Comparison of ENCODE assay signal across 11 cellular contexts in the genomic region with DNA sequence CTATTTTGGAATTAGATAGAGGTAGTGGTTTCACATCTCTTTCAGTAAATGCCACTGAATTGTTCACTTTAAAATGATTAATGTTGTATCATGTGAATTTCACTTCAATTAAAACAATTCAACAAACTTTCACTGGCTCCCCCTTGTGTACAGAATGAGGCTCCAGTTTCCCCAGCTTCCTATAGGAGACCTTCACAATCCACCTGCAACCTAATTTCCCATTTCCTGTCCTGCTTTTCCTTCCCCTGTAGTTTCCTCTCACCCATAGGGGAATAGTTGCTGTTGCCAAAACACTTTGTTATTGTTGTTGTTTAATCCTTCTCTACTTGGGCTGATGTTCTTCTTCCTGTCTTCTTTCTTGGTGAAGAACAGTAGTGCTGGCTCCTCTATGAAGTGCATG. TPM values are rescaled to one million over a fixed set of nuclear protein-coding genes. Genes with fewer than 3 reads are reported as not detected.
DNase-seq lines count a peak whose midpoint lies in the region; TF ChIP-seq lines count a peak whose summit lies in the region.
"Had no signal": no experiment of that assay in that cellular context is flagged by ENCODE, and none has a peak within 500 bp of the region (broad histone marks: within the 10 kb centered on the region; RNA-seq: fewer than 3 reads in every experiment).

No MANE protein-coding gene starts in this region.

- no peak overlapping the region for H2BK12ac ChIP-seq in neuronal stem cell (ENCODE audit: low read length)

- no peak overlapping the region for H2AK5ac ChIP-seq in neuronal stem cell (ENCODE audit: low read depth, low read length)

- TF ChIP-seq POLR2A in prostate gland (IDR thresholded peaks at IDR 0.05) = no peak
- TF ChIP-seq POLR2A in sigmoid colon (IDR thresholded peaks at IDR 0.05) = no peak

- H3K4ac ChIP-seq in neuronal stem cell (ENCODE audit: low read length) = no peak overlapping the region

- H3K4me3 Mint-ChIP-seq in nephron progenitor cell = no peak overlapping the region

- no peak overlapping the region for H3K14ac ChIP-seq in neuronal stem cell (ENCODE audit: low read length)

- H3K4me1 ChIP-seq in neuronal stem cell (ENCODE audit: control insufficient read depth in 2 of 2, insufficient read depth in 1 of 2, low read depth in 1 of 2, low read length in 2 of 2) (peaks cover 0 to 1% of the 10 kb centered on the region in 2 donors), HAP-1 (no peaks in the 10 kb centered on the region), prostate gland (replicated peaks) (no peaks in the 10 kb centered on the region), sigmoid colon (no peaks in the 10 kb centered on the region)
- H3K4me1 ChIP-seq: thyroid gland had no signal

- TF ChIP-seq CTCF in LNCaP clone FGC (IDR thresholded peaks at IDR 0.05; ENCODE audit: control insufficient read depth, extremely low read depth, insufficient read depth) (peak; percentile 60), dorsolateral prefrontal cortex (IDR thresholded peaks at IDR 0.05 in 54 of 56, conservative IDR thresholded peaks at IDR 0.05 in 2 of 56; ENCODE audit: low read depth in 1 of 56, partially characterized antibody in 56 of 56) (peak in 50 of 56 donors; percentile 3 to 67 (median 42)), prostate gland (IDR thresholded peaks at IDR 0.05) (peak in 2 of 4 experiments; percentile 6 to 10), nephron progenitor cell (IDR thresholded peaks at IDR 0.05) (no peak), sigmoid colon (IDR thresholded peaks at IDR 0.05) (peak in 1 of 4 experiments; percentile 36)

- H3K27me3 ChIP-seq in dorsolateral prefrontal cortex = no peaks in the 10 kb centered on the region
- no peaks in the 10 kb centered on the region for H3K27me3 ChIP-seq in neuronal stem cell (ENCODE audit: control insufficient read depth in 3 of 3, insufficient read depth in 3 of 3, low read depth in 1 of 3, low read length in 3 of 3)
- H3K27me3 ChIP-seq in HAP-1 (ENCODE audit: low read depth) = no peaks in the 10 kb centered on the region
- no peaks in the 10 kb centered on the region for H3K27me3 ChIP-seq in prostate gland (replicated peaks; ENCODE audit: insufficient read depth)
- no peaks in the 10 kb centered on the region for H3K27me3 ChIP-seq in sigmoid colon
- H3K27me3 ChIP-seq: thyroid gland had no signal

- peaks cover 39% of the 10 kb centered on the region for H3K9me3 Mint-ChIP-seq in nephron progenitor cell

- H3K27me3 Mint-ChIP-seq in nephron progenitor cell (ENCODE audit: low read depth, poor library complexity) = no peaks in the 10 kb centered on the region

- in situ Hi-C loops in HAP-1 (cut with MboI; ENCODE audit: low sequenced_read_pairs) = no loop called here

- no peak overlapping the region for H3K9ac ChIP-seq in neuronal stem cell (ENCODE audit: low read depth, low read length, poor library complexity)

- H2BK120ac ChIP-seq in neuronal stem cell (ENCODE audit: low read depth, low read length) = no peak overlapping the region

- H3K27ac ChIP-seq in dorsolateral prefrontal cortex (peak overlapping the region in 1 of 59 donors; percentile 28), neuronal stem cell (replicated peaks; ENCODE audit: low read length) (no peak overlapping the region), prostate gland (no peak overlapping the region), sigmoid colon (no peak overlapping the region)
- H3K27ac ChIP-seq: thyroid gland had no signal

- no peak for TF ChIP-seq EP300 in sigmoid colon (IDR thresholded peaks at IDR 0.05)

- no peak overlapping the region for H3K4me2 ChIP-seq in neuronal stem cell (ENCODE audit: insufficient read depth, low read length, poor library complexity, severe bottlenecking)

- intact Hi-C loops in dorsolateral prefrontal cortex (cut with DNase I) (no loop called here), prostate gland (cut with DNase I) (no loop called here), sigmoid colon (cut with DNase I) (no loop called here)

- H3K4me3 ChIP-seq in LNCaP clone FGC (ENCODE audit: low read depth, low read length) (no peak overlapping the region), dorsolateral prefrontal cortex (no peak overlapping the region), neuronal stem cell (ENCODE audit: low read length in 2 of 2) (peak overlapping the region in 1 of 2 donors; percentile 5), HAP-1 (no peak overlapping the region), prostate gland (no peak overlapping the region), sigmoid colon (no peak overlapping the region)
- H3K4me3 ChIP-seq: thyroid gland had no signal

- no peak overlapping the region for H3K23ac ChIP-seq in neuronal stem cell (ENCODE audit: low read depth, low read length, poor library complexity)

- H3K79me1 ChIP-seq in neuronal stem cell (ENCODE audit: low read depth, low read length) = no peaks in the 10 kb centered on the region

- no peak overlapping the region for H4K91ac ChIP-seq in neuronal stem cell (ENCODE audit: low read depth, low read length, poor library complexity)

- H3K36me3 Mint-ChIP-seq in nephron progenitor cell (ENCODE audit: low read depth) = peaks cover 23% of the 10 kb centered on the region

- DNase-seq in DMS53 (lab: John Stamatoyannopoulos, UW) (peak; percentile 22), LNCaP clone FGC (ENCODE audit: low read depth) (no peak), dorsolateral prefrontal cortex (no peak), neuronal stem cell (ENCODE audit: low spot score) (no peak), HAP-1 (ENCODE audit: low spot score in 2 of 2) (no peak), prostate gland (ENCODE audit: low spot score) (no peak), nephron progenitor cell (no peak), sigmoid colon (no peak)
- DNase-seq: NCI-H1694, T-helper 1 cell had no signal

- H4K8ac ChIP-seq in neuronal stem cell (ENCODE audit: low read depth, low read length) = no peak overlapping the region

- peak overlapping the region; percentile 83 for H3K18ac ChIP-seq in neuronal stem cell (ENCODE audit: low read length)

- H3K9me3 ChIP-seq in neuronal stem cell (replicated peaks in 1 of 2; ENCODE audit: control insufficient read depth in 2 of 2, insufficient read depth in 1 of 2, low read depth in 1 of 2, low read length in 2 of 2) (peaks cover 5 to 45% of the 10 kb centered on the region in 2 donors), HAP-1 (no peaks in the 10 kb centered on the region; the same call in 1 of the 2 replicates), prostate gland (no peaks in the 10 kb centered on the region), sigmoid colon (no peaks in the 10 kb centered on the region)
- H3K9me3 ChIP-seq: thyroid gland had no signal

- no peak overlapping the region for H2AFZ ChIP-seq in neuronal stem cell (ENCODE audit: low read length)

- H3K4me1 Mint-ChIP-seq in nephron progenitor cell = no peaks in the 10 kb centered on the region

- no peak overlapping the region for H2BK5ac ChIP-seq in neuronal stem cell (ENCODE audit: low read length)

- H3K36me3 ChIP-seq in neuronal stem cell (replicated peaks in 1 of 2; ENCODE audit: control insufficient read depth in 2 of 2, insufficient read depth in 2 of 2, low read length in 2 of 2) (peaks cover 0 to 24% of the 10 kb centered on the region in 2 donors), HAP-1 (replicated peaks) (no peaks in the 10 kb centered on the region), prostate gland (no peaks in the 10 kb centered on the region), sigmoid colon (no peaks in the 10 kb centered on the region)
- H3K36me3 ChIP-seq: thyroid gland had no signal

- no peak overlapping the region for H3K27ac Mint-ChIP-seq in nephron progenitor cell

- H2BK15ac ChIP-seq in neuronal stem cell (ENCODE audit: low read length) = peak overlapping the region; percentile 77

RNA-seq across cellular contexts. Expression of a gene that starts 59.8 kb away (rescaled TPM):
- 100 to 1,000 TPM in 2 of 120 experiments, 10 to 100 TPM in 118; 39.6 to 118 (median 65.9) TPM for total RNA-seq in dorsolateral prefrontal cortex
- 1.8 TPM for polyA plus RNA-seq in neuronal stem cell (2013, experiment 1 of 2)
- 1.8 TPM for polyA plus RNA-seq in neuronal stem cell (2013, experiment 2 of 2)
- total RNA-seq in prostate gland = 1 to 10 TPM; 1.1 to 1.8 TPM
- 1 to 10 TPM; 3.2 to 6.4 (median 4.6) TPM for total RNA-seq in sigmoid colon
- polyA plus RNA-seq in sigmoid colon = under 1 TPM in 1 of 3 donors, not detected in 2; 0.36 TPM

Comparison
In these comparisons a context has a peak if more than half of its experiments do, and no peak if none do; other contexts are left out.
1. RNA of a gene that starts 59.8 kb away (total RNA-seq): 39.6 to 118 TPM in dorsolateral prefrontal cortex; 3.2 to 6.4 TPM in sigmoid colon and 1.1 to 1.8 TPM in prostate gland; every median in the first group is over 4 times any median in the second.